11 cellular contexts compared by ENCODE assay signal in genomic region chr22:46539169-46539568, GRCh38. TPM values are rescaled to one million over a fixed set of nuclear protein-coding genes. Genes with fewer than 3 reads are reported as not detected.
DNase-seq lines count a peak whose midpoint lies in the region; ATAC-seq, FAIRE-seq and TF ChIP-seq lines count a peak whose summit lies in the region.
"Had no signal": no experiment of that assay in that cellular context is flagged by ENCODE, and none has a peak within 500 bp of the region (broad histone marks: within the 10 kb centered on the region; RNA-seq: fewer than 3 reads in every experiment).

No MANE protein-coding gene starts in this region.

- no peak overlapping the region for H3K27ac Mint-ChIP-seq in stimulated activated memory B cell treated with anti-CD40 and anti-IgM and Interleukin-4, amounts not matched to agents 10 μg/mL and 1 μg/mL and 100 μg/mL, for 72 hours

- no peaks in the 10 kb centered on the region for H3K36me3 Mint-ChIP-seq in stimulated activated memory B cell treated with anti-CD40 and anti-IgM and Interleukin-4, amounts not matched to agents 10 μg/mL and 1 μg/mL and 100 μg/mL, for 72 hours

- no peak for TF ChIP-seq POLR2A in GM18505 (IDR thresholded peaks at IDR 0.05; ENCODE audit: borderline replicate concordance, extremely low read depth, insufficient read depth, insufficient read length)

- peak overlapping the region; percentile 70 for H3K27ac ChIP-seq in keratinocyte (ENCODE audit: control insufficient read depth, insufficient read depth, low read length)
- H3K27ac ChIP-seq: WERI-Rb-1 had no signal

- H3K4me1 Mint-ChIP-seq in stimulated activated memory B cell treated with anti-CD40 and anti-IgM and Interleukin-4, amounts not matched to agents 10 μg/mL and 1 μg/mL and 100 μg/mL, for 72 hours, result peaks cover 14% of the 10 kb centered on the region

- peaks cover 22% of the 10 kb centered on the region for H3K79me2 ChIP-seq in keratinocyte (ENCODE audit: control insufficient read depth, insufficient read depth, low read length)

- dilution Hi-C loops in keratinocyte (cut with MboI; ENCODE audit: extremely low pct_ligation_motif_present, low sequenced_read_pairs), result no loop called here

- H3K27me3 Mint-ChIP-seq in stimulated activated memory B cell treated with anti-CD40 and anti-IgM and Interleukin-4, amounts not matched to agents 10 μg/mL and 1 μg/mL and 100 μg/mL, for 72 hours, result peaks cover 55% of the 10 kb centered on the region

- TF ChIP-seq CTCF in astrocyte of the spinal cord (IDR thresholded peaks at IDR 0.05; ENCODE audit: low read depth, low read length), result no peak
- no peak for TF ChIP-seq CTCF in keratinocyte (optimal IDR thresholded peaks at IDR 0.05 in 1 of 3, IDR thresholded peaks at IDR 0.05 in 1 of 3, conservative IDR thresholded peaks at IDR 0.05 in 1 of 3; ENCODE audit: extremely low read depth in 1 of 3, insufficient read depth in 2 of 3, low read length in 3 of 3)

- H3K9ac ChIP-seq in keratinocyte (ENCODE audit: control insufficient read depth, extremely low read depth, insufficient read depth, low read length), result peak overlapping the region; percentile 74

- FAIRE-seq in keratinocyte (lab: Jason Lieb, UNC), result peak; percentile 56

- no peaks in the 10 kb centered on the region for H3K9me1 ChIP-seq in keratinocyte (ENCODE audit: control insufficient read depth, extremely low read depth, insufficient read depth, low read length)

- no peak for ATAC-seq in stimulated activated memory B cell treated with anti-CD40 and anti-IgM and Interleukin-4, amounts not matched to agents 10 μg/mL and 1 μg/mL and 100 μg/mL, for 72 hours
- no peak for ATAC-seq in GM18858 (IDR thresholded peaks at IDR 0.05; ENCODE audit: unreplicated experiment)
- no peak for ATAC-seq in GM18505 (IDR thresholded peaks at IDR 0.05; ENCODE audit: unreplicated experiment)

- peak overlapping the region; percentile 81 for H3K4me2 ChIP-seq in keratinocyte (ENCODE audit: control insufficient read depth, extremely low read depth, insufficient read depth, low read depth, low read length)

- in situ Hi-C loops in astrocyte of the spinal cord (cut with HindIII; ENCODE audit: low sequenced_read_pairs), result no loop called here

- peaks cover 3 to 4% of the 10 kb centered on the region in 2 experiments for H3K36me3 ChIP-seq in keratinocyte (ENCODE audit: control insufficient read depth in 2 of 2, extremely low read depth in 1 of 2, insufficient read depth in 2 of 2, low read length in 2 of 2)
- H3K36me3 ChIP-seq: WERI-Rb-1 had no signal

- peaks cover 1% of the 10 kb centered on the region for H4K20me1 ChIP-seq in keratinocyte (ENCODE audit: control insufficient read depth, extremely low read depth, insufficient read depth, low read length)

- peak overlapping the region; percentile 65 for H3K4me3 Mint-ChIP-seq in stimulated activated memory B cell treated with anti-CD40 and anti-IgM and Interleukin-4, amounts not matched to agents 10 μg/mL and 1 μg/mL and 100 μg/mL, for 72 hours

- H3K9me3 ChIP-seq in keratinocyte (ENCODE audit: control insufficient read depth, low read depth, low read length), result peaks cover 8% of the 10 kb centered on the region

- H3K4me3 ChIP-seq in astrocyte of the spinal cord (ENCODE audit: low read depth, low read length) (peak overlapping the region; percentile 46), keratinocyte (ENCODE audit: control insufficient read depth in 2 of 3, extremely low read depth in 1 of 3, insufficient read depth in 2 of 3, low read depth in 1 of 3, low read length in 3 of 3) (peak overlapping the region; percentile 64 to 84 (median 73))

- DNase-seq in NCI-H146 (lab: John Stamatoyannopoulos, UW) (peak; percentile 20), NCI-H146 treated with DMSO at 0.1 percent for 48 hours (lab: John Stamatoyannopoulos, UW; ENCODE audit: unreplicated experiment) (no peak), astrocyte of the spinal cord (ENCODE audit: low read depth, low spot score) (no peak), keratinocyte (ENCODE audit: low read depth, low spot score) (no peak), cerebellum (ENCODE audit: low spot score) (no peak)
- DNase-seq: NCI-H510A treated with DMSO at 0.1 percent for 48 hours, substantia nigra had no signal

- H3K4me1 ChIP-seq in keratinocyte (ENCODE audit: control insufficient read depth, extremely low read depth, insufficient read depth, low read length), result peaks cover 26% of the 10 kb centered on the region

- no peaks in the 10 kb centered on the region for H3K27me3 ChIP-seq in keratinocyte (ENCODE audit: control insufficient read depth, extremely low read depth, insufficient read depth, low read length)

- H3K9me3 Mint-ChIP-seq in stimulated activated memory B cell treated with anti-CD40 and anti-IgM and Interleukin-4, amounts not matched to agents 10 μg/mL and 1 μg/mL and 100 μg/mL, for 72 hours, result no peaks in the 10 kb centered on the region

- H2AFZ ChIP-seq in keratinocyte (ENCODE audit: control insufficient read depth, low read length), result no peak overlapping the region

RNA-seq across cellular contexts. Expression of gene CELSR1, which starts 1.7 kb away (rescaled TPM):
- polyA plus RNA-seq in keratinocyte, result 16.1 to 23.2 TPM (median 20.6 TPM) in 3 replicates
- 6.0 TPM for polyA plus RNA-seq in keratinocyte (2011; ENCODE audit: low read depth)
- polyA plus RNA-seq in keratinocyte (2011; cell fraction: cytosol; rRNA removed), result 8.0 and 10.0 TPM in 2 replicates
- polyA plus RNA-seq in keratinocyte (2011; cell fraction: nucleus; rRNA removed), result 99.8 and 117 TPM in 2 replicates
- polyA plus RNA-seq in keratinocyte (2012; ENCODE audit: low replicate concordance), result 24.8 and 29.0 TPM in 2 replicates
- 61.3 to 154 TPM (median 62.8 TPM) in 3 replicates for polyA minus RNA-seq in keratinocyte
- 39.1 TPM for polyA minus RNA-seq in keratinocyte (2011; cell fraction: cytosol; rRNA and poly(A)+ RNA removed)
- polyA minus RNA-seq in keratinocyte (2011; cell fraction: nucleus; rRNA and poly(A)+ RNA removed), result 182 and 191 TPM in 2 replicates
- 7.8 TPM for total RNA-seq in cerebellum
